9 cellular contexts compared by ENCODE assay signal in the genomic region with DNA sequence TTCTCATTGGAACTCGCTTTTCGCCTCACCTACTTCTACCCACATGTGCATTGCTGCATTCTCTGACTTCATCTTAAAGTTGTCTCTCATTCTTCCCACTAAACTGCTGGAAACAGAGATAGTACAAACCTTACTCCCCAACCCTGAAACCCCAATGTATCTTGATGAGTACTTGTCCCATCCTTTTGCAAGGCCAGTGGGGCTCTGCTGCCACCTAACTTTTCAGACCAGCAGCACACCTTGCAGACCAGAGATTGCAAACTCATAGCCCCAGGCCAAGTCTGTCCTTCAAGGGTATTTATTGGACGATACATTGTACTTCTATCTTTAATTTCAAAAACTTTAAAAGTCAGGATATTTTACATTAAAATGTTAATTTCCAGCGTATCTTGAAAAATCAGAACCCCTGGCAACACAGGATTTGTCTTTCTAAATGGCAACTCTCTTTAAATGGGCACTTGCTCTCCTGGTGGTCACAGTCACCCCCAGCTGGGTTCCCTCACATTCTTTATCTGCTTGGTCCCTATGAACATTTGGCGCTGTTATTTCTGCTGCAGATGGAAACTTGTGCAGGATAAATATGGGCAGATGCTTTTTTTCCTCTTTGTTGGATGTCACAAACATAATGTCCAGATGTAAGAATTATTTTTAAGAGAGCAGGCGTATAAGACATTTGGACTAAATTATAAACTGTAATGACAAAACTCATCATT.
DNase-seq lines count a peak whose midpoint lies in the region; ATAC-seq and TF ChIP-seq lines count a peak whose summit lies in the region.
"Had no signal": no experiment of that assay in that cellular context is flagged by ENCODE, and none has a peak within 500 bp of the region (broad histone marks: within the 10 kb centered on the region; RNA-seq: fewer than 3 reads in every experiment).

No MANE protein-coding gene starts in this region.

- no peaks in the 10 kb centered on the region for H3K9me3 ChIP-seq in stomach
- H3K9me3 ChIP-seq in esophagus muscularis mucosa, result no peaks in the 10 kb centered on the region

- CTCF ChIA-PET in Calu3 (lab: Charles Lee), result interaction anchor here (0.6 kb wide), 2 partner anchors 25 to 356 kb away, joined by 3 read pairs; no protein-coding TSS in a partner anchor
- CTCF ChIA-PET in RWPE1 (lab: Yijun Ruan, JAX), result no interaction called here

- DNase-seq in Calu3, result peak; percentile 58
- DNase-seq in RWPE1 (ENCODE audit: low spot score), result peak; percentile 48
- DNase-seq in iris pigment epithelial cell (ENCODE audit: low read depth), result peak; percentile 48
- no peak for DNase-seq in stomach
- no peak for DNase-seq in esophagus muscularis mucosa (ENCODE audit: extremely low spot score)
- DNase-seq in activated naive CD4-positive, alpha-beta T cell treated with anti-CD3 and anti-CD28 coated beads, Interleukin-2, amount 50 U/mL, for 16 hours, result no peak

- no peaks in the 10 kb centered on the region for H3K27me3 ChIP-seq in stomach
- H3K27me3 ChIP-seq in esophagus muscularis mucosa, result no peaks in the 10 kb centered on the region

- no TSS peak for BruUV-seq in Calu3 (replicated peaks; lab: Mats Ljungman, UMichigan)

- ATAC-seq in GM21515 (IDR thresholded peaks at IDR 0.05; ENCODE audit: unreplicated experiment) (peak; percentile 55), GM18519 (IDR thresholded peaks at IDR 0.05; ENCODE audit: low FRiP score, unreplicated experiment) (no peak)

- no peaks in the 10 kb centered on the region for H3K36me3 Mint-ChIP-seq in Calu3 (ENCODE audit: insufficient read depth, unreplicated experiment)

- H3K4me1 Mint-ChIP-seq in Calu3 (ENCODE audit: low read depth, unreplicated experiment), result no peaks in the 10 kb centered on the region
- H3K4me1 Mint-ChIP-seq: activated naive CD4-positive, alpha-beta T cell treated with anti-CD3 and anti-CD28 coated beads, Interleukin-2, amount 50 U/mL, for 24 hours had no signal

- H3K27ac ChIP-seq in RWPE1 (no peak overlapping the region), stomach (no peak overlapping the region), esophagus muscularis mucosa (replicated peaks in 1 of 4) (no peak overlapping the region)

- H3K4me3 Mint-ChIP-seq in Calu3 (ENCODE audit: low read depth, unreplicated experiment), result no peak overlapping the region
- H3K4me3 Mint-ChIP-seq: activated naive CD4-positive, alpha-beta T cell treated with anti-CD3 and anti-CD28 coated beads, Interleukin-2, amount 50 U/mL, for 24 hours had no signal

- POLR2A ChIA-PET in RWPE1 (lab: Yijun Ruan, JAX; ENCODE audit: low non-redundant PET), result no interaction called here

- H3K4me1 ChIP-seq in stomach (no peaks in the 10 kb centered on the region), esophagus muscularis mucosa (no peaks in the 10 kb centered on the region)

- H3K4me3 ChIP-seq in stomach (no peak overlapping the region), esophagus muscularis mucosa (no peak overlapping the region)

- intact Hi-C loops in Calu3 (cut with micrococcal nuclease; ENCODE audit: unreplicated experiment), result loop anchor here (2.0 to 10.0 kb wide), 2 partner anchors 354 to 434 kb away; no protein-coding TSS in a partner anchor
- intact Hi-C loops in stomach (cut with DNase I; ENCODE audit: low total_unique reads), result no loop called here
- intact Hi-C loops in esophagus muscularis mucosa (cut with DNase I), result no loop called here

- WGBS in stomach, 5 donors, result 55 to 64% (median 62%) methylated on average over 6 of the region's 6 CpGs
- WGBS in esophagus muscularis mucosa, result 73% methylated on average over 6 of the region's 6 CpGs

- H3K27me3 Mint-ChIP-seq in Calu3 (ENCODE audit: unreplicated experiment), result no peaks in the 10 kb centered on the region
- H3K27me3 Mint-ChIP-seq: activated naive CD4-positive, alpha-beta T cell treated with anti-CD3 and anti-CD28 coated beads, Interleukin-2, amount 50 U/mL, for 24 hours had no signal

- H3K27ac Mint-ChIP-seq in Calu3 (ENCODE audit: unreplicated experiment), result no peak overlapping the region
- H3K27ac Mint-ChIP-seq: activated naive CD4-positive, alpha-beta T cell treated with anti-CD3 and anti-CD28 coated beads, Interleukin-2, amount 50 U/mL, for 24 hours had no signal

- TF ChIP-seq POLR2A in stomach (IDR thresholded peaks at IDR 0.05), result no peak
- TF ChIP-seq POLR2A in esophagus muscularis mucosa (IDR thresholded peaks at IDR 0.05; ENCODE audit: low read depth), result no peak

- peaks cover 3% of the 10 kb centered on the region for H3K9me3 Mint-ChIP-seq in Calu3 (ENCODE audit: low read depth, unreplicated experiment)
- H3K9me3 Mint-ChIP-seq: activated naive CD4-positive, alpha-beta T cell treated with anti-CD3 and anti-CD28 coated beads, Interleukin-2, amount 50 U/mL, for 24 hours had no signal

- TF ChIP-seq CTCF in Calu3 (IDR thresholded peaks at IDR 0.05; ENCODE audit: unreplicated experiment) (peak; percentile 67), RWPE1 (conservative IDR thresholded peaks at IDR 0.05; ENCODE audit: low read depth) (peak; percentile 29; the same call in 1 of the 2 replicates), stomach (IDR thresholded peaks at IDR 0.05) (peak in 2 of 7 experiments; percentile 5 to 12), esophagus muscularis mucosa (IDR thresholded peaks at IDR 0.05) (peak in 1 of 3 experiments; percentile 27)

- no peak for TF ChIP-seq EP300 in stomach (IDR thresholded peaks at IDR 0.05)
- no peak for TF ChIP-seq EP300 in esophagus muscularis mucosa (IDR thresholded peaks at IDR 0.05)

- H3K36me3 ChIP-seq in stomach (no peaks in the 10 kb centered on the region), esophagus muscularis mucosa (no peaks in the 10 kb centered on the region)

Comparison
In these comparisons a context has a peak if more than half of its experiments do, and no peak if none do; other contexts are left out.
1. DNase-seq: peak in Calu3 (single experiment), RWPE1 (single experiment) and iris pigment epithelial cell (single experiment); none in stomach (single experiment), esophagus muscularis mucosa (single experiment) and activated naive CD4-positive, alpha-beta T cell treated with anti-CD3 and anti-CD28 coated beads, Interleukin-2, amount 50 U/mL, for 16 hours (single experiment).